In genomic region chr2:197950754-197951153, GRCh38 we compare ENCODE assay signal across 23 cellular contexts.
"Had no signal": no experiment of that assay in that cellular context is flagged by ENCODE, and none has a peak within 500 bp of the region (broad histone marks: within the 10 kb centered on the region; RNA-seq: fewer than 3 reads in every experiment).

No MANE protein-coding gene starts in this region.

- H3K36me3 ChIP-seq: neutrophil, pancreas, spleen, thoracic aorta, upper lobe of left lung had no signal

- H3K27ac ChIP-seq: coronary artery, epithelial cell of prostate, foreskin keratinocyte, neutrophil, pancreas, spleen, thoracic aorta, upper lobe of left lung had no signal

- ATAC-seq: activated CD8-positive, alpha-beta T cell treated with anti-CD3 and anti-CD28 coated beads, Interleukin-2, amount 10 ng/mL, durations not matched to agents 7 days and 5 days; activated naive CD8-positive, alpha-beta T cell treated with anti-CD3 and anti-CD28 coated beads, Interleukin-2, amount 50 U/mL, for 24 hours; foreskin keratinocyte; natural killer cell treated with Interleukin-12 subunit alpha and Interleukin-12 subunit beta and Interleukin-15 and Interleukin-18, amount 100 ng/mL, for 72 hours; pancreas had no signal

- DNase-seq: activated CD4-positive, alpha-beta T cell treated with anti-CD3 and anti-CD28 coated beads for 1 hour; activated CD4-positive, alpha-beta T cell treated with anti-CD3 and anti-CD28 coated beads, Interleukin-2, amount 50 U/mL, for 1 hour; activated CD8-positive, alpha-beta T cell treated with anti-CD3 and anti-CD28 coated beads, Interleukin-2, amount 10 ng/mL, durations not matched to agents 7 days and 5 days; activated gamma-delta T cell; activated naive CD4-positive, alpha-beta T cell treated with anti-CD3 and anti-CD28 coated beads, Interleukin-2, amount 50 U/mL, for 16 hours; activated naive CD8-positive, alpha-beta T cell treated with anti-CD3 and anti-CD28 coated beads, Interleukin-2, amount 50 U/mL, for 24 hours; cerebellar nuclear complex; endodermal cell; hippocampal formation; midbrain; pancreas; spleen; stimulated activated CD4-positive, alpha-beta T cell treated with anti-CD3 and anti-CD28 coated beads, Interleukin-4, amount 100 ng/mL, for 1 hour; stimulated activated naive CD4-positive, alpha-beta T cell; T-helper 1 cell; upper lobe of left lung had no signal

- H3K9me3 ChIP-seq: neutrophil, pancreas, thoracic aorta, upper lobe of left lung had no signal

- H3K4me3 ChIP-seq: coronary artery, pancreas, spleen, thoracic aorta, upper lobe of left lung had no signal

- H3K27me3 ChIP-seq: pancreas, upper lobe of left lung had no signal

- H3K4me1 ChIP-seq: pancreas had no signal

- FAIRE-seq: astrocyte, pancreas had no signal
